ENCODE assay signal across 17 cellular contexts in genomic region chr6:73314577-73315492, GRCh38. TPM values are rescaled to one million over a fixed set of nuclear protein-coding genes. Genes with fewer than 3 reads are reported as not detected.
A peak's percentile ranks its signal among the peaks of the same experiment; 100 is the strongest.
DNase-seq lines count a peak whose midpoint lies in the region; ATAC-seq and TF ChIP-seq lines count a peak whose summit lies in the region.
"Had no signal": no experiment of that assay in that cellular context is flagged by ENCODE, and none has a peak within 500 bp of the region (broad histone marks: within the 10 kb centered on the region; RNA-seq: fewer than 3 reads in every experiment).

No MANE protein-coding gene starts in this region.

- POLR2A ChIA-PET in activated B cell treated with CpG ODN at 0.5 μM for 24 hours (lab: Charles Lee): no interaction called here

- CTCF ChIA-PET in activated B cell treated with CpG ODN at 0.5 μM for 24 hours (lab: Charles Lee): no interaction called here

- no peak for ATAC-seq in activated B cell treated with CpG ODN at 0.5 μM for 24 hours (ENCODE audit: low read depth)
- ATAC-seq in GM21737 (IDR thresholded peaks at IDR 0.05; ENCODE audit: unreplicated experiment): no peak
- ATAC-seq in GM18868 (IDR thresholded peaks at IDR 0.05; ENCODE audit: unreplicated experiment): no peak

- intact Hi-C loops in CD14-positive monocyte (cut with micrococcal nuclease): no loop called here
- intact Hi-C loops in activated B cell treated with CpG ODN at 0.5 μM for 24 hours (cut with micrococcal nuclease): loop anchor here (5.0 kb wide), 1 partner anchor 133 kb away; no protein-coding TSS in a partner anchor

- H3K36me3 Mint-ChIP-seq in CD14-positive monocyte (peaks cover 0 to 2% of the 10 kb centered on the region in 2 donors), activated B cell treated with CpG ODN at 0.5 μM for 24 hours (ENCODE audit: low read depth) (peaks cover 4% of the 10 kb centered on the region)

- DNase-seq in CD14-positive monocyte (ENCODE audit: low spot score): no peak
- DNase-seq in activated B cell treated with CpG ODN at 0.5 μM for 24 hours: no peak
- DNase-seq in fibroblast of villous mesenchyme (ENCODE audit: low read depth): no peak
- DNase-seq in skeletal muscle cell (ENCODE audit: low read depth): no peak
- DNase-seq in substantia nigra (lab: John Stamatoyannopoulos, UW): no peak
- DNase-seq in SIG-M5 treated with dmso at 0.1 percent for 504 hours (lab: John Stamatoyannopoulos, UW; ENCODE audit: unreplicated experiment): no peak
- DNase-seq: activated CD4-positive, alpha-beta T cell treated with anti-CD3 and anti-CD28 coated beads for 1 hour; CD4-positive, alpha-beta T cell; esophagus squamous epithelium; GF-D8; islet precursor cell; NCI-H2107; nephron progenitor cell had no signal

- TF ChIP-seq CTCF in CD14-positive monocyte (IDR thresholded peaks at IDR 0.05): no peak
- no peak for TF ChIP-seq CTCF in activated B cell treated with CpG ODN at 0.5 μM for 24 hours (IDR thresholded peaks at IDR 0.05)
- no peak for TF ChIP-seq CTCF in fibroblast of villous mesenchyme (IDR thresholded peaks at IDR 0.05; ENCODE audit: insufficient read depth, low read depth, low read length)

- no peak overlapping the region for H3K27ac ChIP-seq in substantia nigra (ENCODE audit: low read depth, low read length, poor library complexity, severe bottlenecking)
- H3K27ac ChIP-seq: esophagus squamous epithelium, SK-N-MC had no signal

- H3K4me3 ChIP-seq in fibroblast of villous mesenchyme (ENCODE audit: low read depth, low read length): peak overlapping the region; percentile 33
- H3K4me3 ChIP-seq in skeletal muscle cell (ENCODE audit: low read depth, low read length): peak overlapping the region; percentile 32
- H3K4me3 ChIP-seq: SK-N-MC had no signal

- H3K9me3 Mint-ChIP-seq in CD14-positive monocyte (peaks cover 4 to 28% (median 17%) of the 10 kb centered on the region in 7 donors), activated B cell treated with CpG ODN at 0.5 μM for 24 hours (peaks cover 8% of the 10 kb centered on the region)

- H3K4me1 Mint-ChIP-seq in CD14-positive monocyte (peaks cover 17% of the 10 kb centered on the region), activated B cell treated with CpG ODN at 0.5 μM for 24 hours (peaks cover 8% of the 10 kb centered on the region)

- peak overlapping the region; percentile 60 to 78 for H3K4me3 Mint-ChIP-seq in CD14-positive monocyte
- peak overlapping the region; percentile 48 for H3K4me3 Mint-ChIP-seq in activated B cell treated with CpG ODN at 0.5 μM for 24 hours
- H3K4me3 Mint-ChIP-seq: CD4-positive, alpha-beta T cell; central memory CD8-positive, alpha-beta T cell; nephron progenitor cell had no signal

- H3K27me3 Mint-ChIP-seq in CD14-positive monocyte (ENCODE audit: low read depth in 3 of 3) (peaks cover 39 to 58% (median 45%) of the 10 kb centered on the region in 3 donors), activated B cell treated with CpG ODN at 0.5 μM for 24 hours (peaks cover 30% of the 10 kb centered on the region)

- H3K27ac Mint-ChIP-seq in CD14-positive monocyte: no peak overlapping the region
- H3K27ac Mint-ChIP-seq in activated B cell treated with CpG ODN at 0.5 μM for 24 hours: no peak overlapping the region
- H3K27ac Mint-ChIP-seq: CD4-positive, alpha-beta T cell; nephron progenitor cell had no signal

RNA-seq across cellular contexts. Expression of gene DPPA5, which starts 39.2 kb away (rescaled TPM):
- not detected for polyA plus RNA-seq in CD14-positive monocyte
- total RNA-seq in activated B cell treated with CpG ODN at 0.5 μM for 24 hours (not detected in 2 replicates), fibroblast of villous mesenchyme (not detected in 2 replicates)
- total RNA-seq: CD4-positive, alpha-beta T cell; esophagus squamous epithelium had no signal

RNA-seq across cellular contexts. Expression of gene KHDC3L, which starts 47.6 kb away (rescaled TPM):
- not detected for polyA plus RNA-seq in CD14-positive monocyte
- total RNA-seq in activated B cell treated with CpG ODN at 0.5 μM for 24 hours: not detected in 2 replicates
- not detected in 2 replicates for total RNA-seq in fibroblast of villous mesenchyme
- total RNA-seq: CD4-positive, alpha-beta T cell; esophagus squamous epithelium had no signal

RNA-seq across cellular contexts. Expression of gene KHDC1, which starts 51.8 kb away (rescaled TPM):
- not detected for polyA plus RNA-seq in CD14-positive monocyte
- total RNA-seq in activated B cell treated with CpG ODN at 0.5 μM for 24 hours (2.4 and 2.7 TPM in 2 replicates), fibroblast of villous mesenchyme (2.6 and 3.9 TPM in 2 replicates)

RNA-seq across cellular contexts. Expression of gene OOEP, which starts 54.9 kb away (rescaled TPM):
- polyA plus RNA-seq in CD14-positive monocyte: not detected
- total RNA-seq in activated B cell treated with CpG ODN at 0.5 μM for 24 hours: 0.22 TPM in 1 of 2 replicates, not detected in the other
- total RNA-seq in fibroblast of villous mesenchyme: under 0.01 and 0.32 TPM in 2 replicates
